Comparison of ENCODE assay signal across 1 cellular context in the genomic region with DNA sequence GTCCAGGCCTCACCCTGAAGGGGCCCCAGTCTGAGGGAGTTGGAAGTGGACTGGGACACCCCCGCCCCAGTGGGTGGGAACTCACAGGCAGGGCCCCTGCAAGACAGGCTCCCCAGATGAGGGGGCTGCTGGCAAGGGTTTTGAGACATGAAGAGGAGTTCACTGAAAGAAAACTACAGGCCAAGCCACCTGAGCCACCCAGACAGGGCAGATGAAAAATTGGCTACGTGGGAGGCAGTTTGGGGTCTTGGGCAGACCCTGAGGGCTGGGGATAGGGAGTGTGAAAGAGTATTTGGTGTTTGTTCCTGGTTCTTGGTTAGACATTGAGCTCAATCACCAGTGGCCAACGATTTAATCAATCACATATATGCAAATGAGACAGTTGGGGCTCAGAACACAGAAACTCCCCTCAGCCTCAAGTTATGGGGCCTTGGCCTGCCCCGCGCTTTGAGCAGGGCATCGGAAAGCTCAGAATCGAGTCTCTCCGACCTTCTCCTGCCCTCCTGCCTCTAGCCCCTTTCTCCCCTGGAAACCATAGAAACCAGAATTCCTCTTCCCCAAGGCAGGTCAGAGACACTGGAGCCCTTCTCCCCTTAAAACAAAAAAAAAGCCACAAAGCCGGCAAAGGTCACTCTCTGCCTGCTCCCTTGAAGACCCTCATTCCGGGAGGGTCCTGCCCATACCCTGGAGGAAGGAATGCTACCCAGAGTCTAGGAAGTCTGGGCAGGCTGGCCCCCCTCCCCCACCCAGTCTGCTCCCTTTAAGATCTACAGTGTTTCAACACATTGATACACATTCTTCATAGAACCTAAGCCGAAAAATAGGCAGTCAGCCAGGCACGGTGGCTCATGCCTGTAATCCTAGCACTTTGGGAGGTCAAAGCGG.
TF ChIP-seq lines count a peak whose summit lies in the region.

No MANE protein-coding gene starts in this region.

TF ChIP-seq in HEK293, 187 proteins besides CTCF, POLR2A, EP300 and RAD21 (continued from another document):
- TF ChIP-seq ELK4 (IDR thresholded peaks at IDR 0.05; ENCODE audit: borderline replicate concordance, low read depth, low read length) = no peak
- no peak for TF ChIP-seq ZNF571 (tag by site-specific recombination; IDR thresholded peaks at IDR 0.05)
